ENCODE assay signal across 21 cellular contexts in genomic region chr1:1187938-1188337, GRCh38. TPM values are rescaled to one million over a fixed set of nuclear protein-coding genes. Genes with fewer than 3 reads are reported as not detected.
"Had no signal": no experiment of that assay in that cellular context is flagged by ENCODE, and none has a peak within 500 bp of the region (broad histone marks: within the 10 kb centered on the region; RNA-seq: fewer than 3 reads in every experiment).

No MANE protein-coding gene starts in this region.

- H3K36me3 Mint-ChIP-seq: natural killer cell treated with Interleukin-12 subunit alpha and Interleukin-12 subunit beta and Interleukin-15 and Interleukin-18, amount 100 ng/mL, for 72 hours had no signal

- H3K9me3 ChIP-seq: ascending aorta, prostate gland, right lobe of liver, transverse colon had no signal

- H3K27me3 Mint-ChIP-seq: natural killer cell treated with Interleukin-12 subunit alpha and Interleukin-12 subunit beta and Interleukin-15 and Interleukin-18, amount 100 ng/mL, for 72 hours had no signal

- H3K36me3 ChIP-seq: ascending aorta, cardiac muscle cell, heart left ventricle, prostate gland, right lobe of liver, transverse colon had no signal

- H3K4me3 Mint-ChIP-seq: activated CD4-positive, alpha-beta memory T cell treated with anti-CD3 and anti-CD28 coated beads, Interleukin-2, amount 10 ng/mL, durations not matched to agents 7 days and 5 days; activated CD4-positive, alpha-beta T cell treated with anti-CD3 and anti-CD28 coated beads for 36 hours; natural killer cell treated with Interleukin-12 subunit alpha and Interleukin-12 subunit beta and Interleukin-15 and Interleukin-18, amount 100 ng/mL, for 72 hours; stimulated activated naive B cell treated with anti-CD40 and anti-IgM and Interleukin-4, amounts not matched to agents 10 μg/mL and 1 μg/mL and 100 μg/mL, for 72 hours had no signal

- H3K27ac ChIP-seq: ascending aorta, cardiac muscle cell, coronary artery, foreskin keratinocyte, heart left ventricle, prostate gland, right lobe of liver, transverse colon, VCaP had no signal

- DNase-seq: activated CD4-positive, alpha-beta memory T cell treated with anti-CD3 and anti-CD28 coated beads, Interleukin-2, amount 10 ng/mL, durations not matched to agents 7 days and 5 days; activated CD4-positive, alpha-beta T cell treated with anti-CD3 and anti-CD28 coated beads for 36 hours; activated gamma-delta T cell treated with Interleukin-2 at 50 U/mL for 16 hours; activated T-cell treated with anti-CD3 and anti-CD28 coated beads, Interleukin-2, amount 50 U/mL, for 48 hours; effector CD8-positive, alpha-beta T cell; nucleus accumbens; right lobe of liver; stimulated activated CD4-positive, alpha-beta T cell treated with anti-CD3 and anti-CD28 coated beads, Interleukin-2, amount 100 ng/mL, for 24 hours; stimulated activated naive B cell treated with anti-CD40 and anti-IgM and Interleukin-4, amounts not matched to agents 10 μg/mL and 1 μg/mL and 100 μg/mL, for 72 hours; T-helper 9 cell; transverse colon had no signal

- FAIRE-seq: islet of Langerhans had no signal

- H3K9me3 Mint-ChIP-seq: natural killer cell treated with Interleukin-12 subunit alpha and Interleukin-12 subunit beta and Interleukin-15 and Interleukin-18, amount 100 ng/mL, for 72 hours had no signal

- H3K4me3 ChIP-seq: ascending aorta, cardiac muscle cell, coronary artery, heart left ventricle, prostate gland, right lobe of liver, transverse colon had no signal

- H3K27me3 ChIP-seq: ascending aorta, cardiac muscle cell, right lobe of liver, transverse colon had no signal

- H3K4me1 Mint-ChIP-seq: activated CD4-positive, alpha-beta T cell treated with anti-CD3 and anti-CD28 coated beads for 36 hours had no signal

- H3K27ac Mint-ChIP-seq: activated CD4-positive, alpha-beta memory T cell treated with anti-CD3 and anti-CD28 coated beads, Interleukin-2, amount 10 ng/mL, durations not matched to agents 7 days and 5 days; activated CD4-positive, alpha-beta T cell treated with anti-CD3 and anti-CD28 coated beads for 36 hours; natural killer cell treated with Interleukin-12 subunit alpha and Interleukin-12 subunit beta and Interleukin-15 and Interleukin-18, amount 100 ng/mL, for 72 hours; stimulated activated naive B cell treated with anti-CD40 and anti-IgM and Interleukin-4, amounts not matched to agents 10 μg/mL and 1 μg/mL and 100 μg/mL, for 72 hours had no signal

- H3K4me1 ChIP-seq: ascending aorta, foreskin keratinocyte, prostate gland, right lobe of liver, transverse colon had no signal

RNA-seq across cellular contexts. Expression of gene TTLL10, which starts 14.3 kb away (rescaled TPM):
- total RNA-seq: activated CD4-positive, alpha-beta memory T cell treated with anti-CD3 and anti-CD28 coated beads, Interleukin-2, amount 10 ng/mL, durations not matched to agents 7 days and 5 days; activated CD4-positive, alpha-beta T cell treated with anti-CD3 and anti-CD28 coated beads for 36 hours; ascending aorta; cardiac muscle cell; foreskin keratinocyte; left lobe of liver; right lobe of liver had no signal

RNA-seq across cellular contexts. Expression of gene TNFRSF18, which starts 18.5 kb away (rescaled TPM):
- total RNA-seq: ascending aorta, cardiac muscle cell, left lobe of liver had no signal

RNA-seq across cellular contexts. Expression of gene TNFRSF4, which starts 26.0 kb away (rescaled TPM):
- total RNA-seq: cardiac muscle cell, foreskin keratinocyte had no signal
- polyA plus RNA-seq: cardiac muscle cell, foreskin keratinocyte had no signal
